In the genomic region with DNA sequence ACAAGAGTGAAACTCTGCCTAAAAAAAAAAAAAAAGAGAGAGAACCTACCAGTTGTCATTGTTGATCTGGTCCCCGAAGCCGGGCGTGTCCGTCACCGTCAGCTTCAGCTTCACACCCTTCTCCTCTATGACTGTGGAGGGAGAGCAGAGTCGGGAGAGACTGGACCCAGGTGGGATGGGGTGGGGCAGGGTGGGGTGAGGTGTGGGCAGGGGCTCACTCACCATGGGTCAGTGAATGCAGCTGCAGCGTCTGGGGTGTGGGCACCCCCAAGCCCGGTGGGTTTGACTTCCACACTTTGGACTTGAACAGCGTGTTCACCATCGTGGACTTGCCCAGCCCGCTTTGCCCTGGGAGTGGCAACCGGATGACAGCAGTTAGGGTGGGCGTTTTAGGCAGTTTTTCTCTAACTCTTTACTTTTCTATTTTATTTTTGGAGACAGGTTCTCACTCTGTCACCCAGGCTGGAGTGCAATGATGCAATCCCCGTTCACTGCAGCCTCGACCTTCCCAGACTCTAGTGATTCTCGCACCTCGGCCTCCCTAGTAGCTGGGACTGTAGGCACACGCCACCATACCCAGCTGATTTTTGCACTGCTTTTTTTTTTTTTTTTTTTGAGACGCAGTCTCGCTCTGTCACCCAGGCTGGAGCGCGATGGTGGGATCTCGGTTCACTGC, we compare ENCODE assay signal across 2 cellular contexts.
A peak's percentile ranks its signal among the peaks of the same experiment; 100 is the strongest.
TF ChIP-seq lines count a peak whose summit lies in the region.

No MANE protein-coding gene starts in this region.

TF ChIP-seq in HEK293, 187 proteins besides CTCF, POLR2A, EP300 and RAD21:
- TF ChIP-seq KLF1 (tag by site-specific recombination; IDR thresholded peaks at IDR 0.05) (peak; percentile 97), ZNF202 (tag by site-specific recombination; IDR thresholded peaks at IDR 0.05; ENCODE audit: borderline replicate concordance) (no peak)

TF ChIP-seq in K562, 482 proteins besides CTCF, POLR2A, EP300 and RAD21:
- TF ChIP-seq ZNF395 (CRISPR knock-in tag; IDR thresholded peaks at IDR 0.05), result no peak
- TF ChIP-seq ATF3 (IDR thresholded peaks at IDR 0.05), result peak; percentile 49
- no peak for TF ChIP-seq ATF3 (CRISPR knock-in tag; conservative IDR thresholded peaks at IDR 0.05)
- TF ChIP-seq ZNF280A (IDR thresholded peaks at IDR 0.05; ENCODE audit: low read depth, partially characterized antibody), result no peak
- no peak for TF ChIP-seq SAP30 (IDR thresholded peaks at IDR 0.05; ENCODE audit: borderline replicate concordance, insufficient read depth, low read depth, low read length, poor library complexity, severe bottlenecking)
- 0 out of 2 replicates have a peak, but pooled peaks have one; percentile 33 for TF ChIP-seq CEBPG (CRISPR knock-in tag; IDR thresholded peaks at IDR 0.05)
- TF ChIP-seq CEBPG (tag; conservative IDR thresholded peaks at IDR 0.05 in 1 of 2, IDR thresholded peaks at IDR 0.05 in 1 of 2), result no peak
